ENCODE assay signal across 1 cellular context in the genomic region with DNA sequence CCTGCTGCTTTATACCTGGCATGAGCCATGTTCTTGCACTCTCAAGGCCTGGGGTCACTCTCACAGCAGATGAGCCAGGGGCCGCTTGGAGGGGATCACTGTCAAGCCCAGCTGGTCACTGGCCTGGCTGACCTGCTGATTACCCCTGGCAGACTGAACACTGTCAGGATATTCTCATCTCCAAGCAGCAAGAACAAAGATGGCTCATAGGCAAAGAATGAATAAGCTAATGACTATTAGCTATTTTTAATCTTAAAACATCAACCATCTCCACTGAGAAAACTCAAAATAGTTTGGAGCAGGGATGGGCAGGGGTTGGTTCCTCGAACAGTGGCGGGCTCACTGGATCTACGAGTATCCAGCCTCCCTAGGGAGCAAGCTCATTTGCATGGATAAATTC.
TF ChIP-seq lines count a peak whose summit lies in the region.

No MANE protein-coding gene starts in this region.

TF ChIP-seq in IMR-90, 13 proteins besides CTCF, POLR2A, EP300 and RAD21 (continued from another document):
- TF ChIP-seq CEBPB (IDR thresholded peaks at IDR 0.05; ENCODE audit: low read depth, low read length) (no peak), MXI1 (IDR thresholded peaks at IDR 0.05; ENCODE audit: borderline replicate concordance, low read depth, low read length) (no peak)
- TF ChIP-seq, protein P1, sequence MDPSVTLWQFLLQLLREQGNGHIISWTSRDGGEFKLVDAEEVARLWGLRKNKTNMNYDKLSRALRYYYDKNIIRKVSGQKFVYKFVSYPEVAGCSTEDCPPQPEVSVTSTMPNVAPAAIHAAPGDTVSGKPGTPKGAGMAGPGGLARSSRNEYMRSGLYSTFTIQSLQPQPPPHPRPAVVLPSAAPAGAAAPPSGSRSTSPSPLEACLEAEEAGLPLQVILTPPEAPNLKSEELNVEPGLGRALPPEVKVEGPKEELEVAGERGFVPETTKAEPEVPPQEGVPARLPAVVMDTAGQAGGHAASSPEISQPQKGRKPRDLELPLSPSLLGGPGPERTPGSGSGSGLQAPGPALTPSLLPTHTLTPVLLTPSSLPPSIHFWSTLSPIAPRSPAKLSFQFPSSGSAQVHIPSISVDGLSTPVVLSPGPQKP (IDR thresholded peaks at IDR 0.05; ENCODE audit: borderline replicate concordance, low read depth, low read length): no peak
